ENCODE assay signal across 21 cellular contexts in genomic region chr4:108094923-108095482, GRCh38.
DNase-seq lines count a peak whose midpoint lies in the region; ATAC-seq, FAIRE-seq and TF ChIP-seq lines count a peak whose summit lies in the region.
"Had no signal": no experiment of that assay in that cellular context is flagged by ENCODE, and none has a peak within 500 bp of the region (broad histone marks: within the 10 kb centered on the region; RNA-seq: fewer than 3 reads in every experiment).

No MANE protein-coding gene starts in this region.

- no peak overlapping the region for H3K27ac ChIP-seq in trophoblast cell (ENCODE audit: low read depth, low read length)
- H3K27ac ChIP-seq: ovary, tibial nerve had no signal

- ATAC-seq in activated T-cell treated with anti-CD3 and anti-CD28 coated beads, Interleukin-2, amount 50 U/mL, for 4 hours = peak; percentile 27 to 31
- ATAC-seq: sciatic nerve; stimulated activated naive B cell treated with anti-CD40 and anti-IgM and Interleukin-4, amounts not matched to agents 10 μg/mL and 1 μg/mL and 100 μg/mL, for 72 hours had no signal

- no peaks in the 10 kb centered on the region for H3K9me2 ChIP-seq in Loucy (replicated peaks; ENCODE audit: low read depth, low read length)

- H3K27me3 ChIP-seq in Loucy (ENCODE audit: insufficient read depth, low read length, poor library complexity, severe bottlenecking) = no peaks in the 10 kb centered on the region
- H3K27me3 ChIP-seq in trophoblast cell (ENCODE audit: insufficient read depth, low read length) = no peaks in the 10 kb centered on the region
- H3K27me3 ChIP-seq: ovary, tibial nerve had no signal

- H3K79me2 ChIP-seq in Loucy (ENCODE audit: insufficient read depth, low read length) (peaks cover 95% of the 10 kb centered on the region), trophoblast cell (ENCODE audit: control insufficient read depth, insufficient read depth, low read length, poor library complexity) (no peaks in the 10 kb centered on the region)

- H3K9me3 ChIP-seq in Loucy (ENCODE audit: insufficient read depth, low read depth, low read length) = no peaks in the 10 kb centered on the region
- no peaks in the 10 kb centered on the region for H3K9me3 ChIP-seq in trophoblast cell (ENCODE audit: insufficient read depth, low read depth, low read length)
- H3K9me3 ChIP-seq: ovary, tibial nerve had no signal

- H3K4ac ChIP-seq in trophoblast cell (ENCODE audit: low read depth, low read length) = no peak overlapping the region

- H3K79me1 ChIP-seq in trophoblast cell (ENCODE audit: low read length) = no peaks in the 10 kb centered on the region

- no peaks in the 10 kb centered on the region for H3K9me3 Mint-ChIP-seq in activated T-cell treated with anti-CD3 and anti-CD28 coated beads, Interleukin-2, amount 50 U/mL, for 4 hours
- H3K9me3 Mint-ChIP-seq in activated T-helper 1 cell treated with anti-CD3 and anti-CD28 coated beads, Interleukin-12 subunit alpha, Interleukin-12 subunit beta, Interleukin-2, Interleukin-4 antibody, amounts not matched to agents 30 ng/mL and 10 ng/mL and 1 ng/mL, durations not matched to agents 14 hours and 24 hours and 36 hours = no peaks in the 10 kb centered on the region
- H3K9me3 Mint-ChIP-seq: stimulated activated naive B cell treated with anti-CD40 and anti-IgM and Interleukin-4, amounts not matched to agents 10 μg/mL and 1 μg/mL and 100 μg/mL, for 72 hours had no signal

- FAIRE-seq in urothelium cell line (lab: Jason Lieb, UNC) = no peak
- FAIRE-seq: frontal cortex, RCC 7860 had no signal

- no peaks in the 10 kb centered on the region for H3F3A ChIP-seq in Loucy (ENCODE audit: low read depth)

- no peak overlapping the region for H3K18ac ChIP-seq in trophoblast cell (ENCODE audit: low read length)

- TF ChIP-seq CTCF in Loucy (conservative IDR thresholded peaks at IDR 0.05; ENCODE audit: low read length) = peak; percentile 50

- no peak overlapping the region for H2BK5ac ChIP-seq in trophoblast cell (ENCODE audit: low read depth, low read length, poor library complexity)

- peaks cover 83% of the 10 kb centered on the region for H3K36me3 ChIP-seq in Loucy (ENCODE audit: insufficient read depth, low read length)
- H3K36me3 ChIP-seq in trophoblast cell (ENCODE audit: control insufficient read depth in 1 of 2, insufficient read depth in 2 of 2, low read length in 2 of 2) = no peaks in the 10 kb centered on the region
- H3K36me3 ChIP-seq: ovary, tibial nerve had no signal

- H3K14ac ChIP-seq in trophoblast cell (ENCODE audit: low read length) = no peak overlapping the region

- H2BK120ac ChIP-seq in trophoblast cell (ENCODE audit: insufficient read depth, low read length, poor library complexity) = no peak overlapping the region

- no peak overlapping the region for H3K23ac ChIP-seq in trophoblast cell (ENCODE audit: low read length)

- no peak overlapping the region for H2BK12ac ChIP-seq in trophoblast cell (ENCODE audit: low read length)

- H3K27me3 Mint-ChIP-seq in activated T-cell treated with anti-CD3 and anti-CD28 coated beads, Interleukin-2, amount 50 U/mL, for 4 hours (ENCODE audit: low read depth) = no peaks in the 10 kb centered on the region
- no peaks in the 10 kb centered on the region for H3K27me3 Mint-ChIP-seq in activated T-helper 1 cell treated with anti-CD3 and anti-CD28 coated beads, Interleukin-12 subunit alpha, Interleukin-12 subunit beta, Interleukin-2, Interleukin-4 antibody, amounts not matched to agents 30 ng/mL and 10 ng/mL and 1 ng/mL, durations not matched to agents 14 hours and 24 hours and 36 hours (ENCODE audit: insufficient read depth)
- H3K27me3 Mint-ChIP-seq: stimulated activated naive B cell treated with anti-CD40 and anti-IgM and Interleukin-4, amounts not matched to agents 10 μg/mL and 1 μg/mL and 100 μg/mL, for 72 hours had no signal

- H3K4me2 ChIP-seq in Loucy (ENCODE audit: low read depth, low read length, poor library complexity, severe bottlenecking) = no peak overlapping the region
- H3K4me2 ChIP-seq in trophoblast cell (ENCODE audit: low read length) = no peak overlapping the region

- no peak overlapping the region for H4K8ac ChIP-seq in trophoblast cell (ENCODE audit: low read depth, low read length)

- peaks cover 81% of the 10 kb centered on the region for H3K4me1 Mint-ChIP-seq in activated T-cell treated with anti-CD3 and anti-CD28 coated beads, Interleukin-2, amount 50 U/mL, for 4 hours (ENCODE audit: low read depth)
- peaks cover 83% of the 10 kb centered on the region for H3K4me1 Mint-ChIP-seq in activated T-helper 1 cell treated with anti-CD3 and anti-CD28 coated beads, Interleukin-12 subunit alpha, Interleukin-12 subunit beta, Interleukin-2, Interleukin-4 antibody, amounts not matched to agents 30 ng/mL and 10 ng/mL and 1 ng/mL, durations not matched to agents 14 hours and 24 hours and 36 hours (ENCODE audit: low read depth)

- H2AFZ ChIP-seq in Loucy (ENCODE audit: low read length) (no peak overlapping the region), trophoblast cell (ENCODE audit: insufficient read depth, low read length, poor library complexity) (no peak overlapping the region)

- WGBS in trophoblast cell (ENCODE audit: extremely low coverage, insufficient coverage, insufficient read length) = no CpG with 5 or more reads among the region's 5 CpGs

- intact Hi-C loops in activated T-helper 1 cell treated with anti-CD3 and anti-CD28 coated beads, Interleukin-12 subunit alpha, Interleukin-12 subunit beta, Interleukin-2, Interleukin-4 antibody, amounts not matched to agents 30 ng/mL and 10 ng/mL and 1 ng/mL, durations not matched to agents 14 hours and 24 hours and 36 hours (cut with micrococcal nuclease) = no loop called here

- no peaks in the 10 kb centered on the region for H3K4me1 ChIP-seq in Loucy (ENCODE audit: insufficient read depth, low read length, poor library complexity, severe bottlenecking)
- H3K4me1 ChIP-seq in trophoblast cell (ENCODE audit: control insufficient read depth in 1 of 2, insufficient read depth in 2 of 2, low read length in 2 of 2) = no peaks in the 10 kb centered on the region
- H3K4me1 ChIP-seq: tibial nerve had no signal

- peaks cover 22% of the 10 kb centered on the region for H3K36me3 Mint-ChIP-seq in activated T-cell treated with anti-CD3 and anti-CD28 coated beads, Interleukin-2, amount 50 U/mL, for 4 hours (ENCODE audit: insufficient read depth)
- peaks cover 38% of the 10 kb centered on the region for H3K36me3 Mint-ChIP-seq in activated T-helper 1 cell treated with anti-CD3 and anti-CD28 coated beads, Interleukin-12 subunit alpha, Interleukin-12 subunit beta, Interleukin-2, Interleukin-4 antibody, amounts not matched to agents 30 ng/mL and 10 ng/mL and 1 ng/mL, durations not matched to agents 14 hours and 24 hours and 36 hours (ENCODE audit: low read depth)
- H3K36me3 Mint-ChIP-seq: stimulated activated naive B cell treated with anti-CD40 and anti-IgM and Interleukin-4, amounts not matched to agents 10 μg/mL and 1 μg/mL and 100 μg/mL, for 72 hours had no signal

- H3K4me3 ChIP-seq in Loucy (ENCODE audit: low read length, poor library complexity, severe bottlenecking) (no peak overlapping the region), trophoblast cell (ENCODE audit: low read depth, low read length) (no peak overlapping the region)
- H3K4me3 ChIP-seq: lung, ovary, tibial nerve had no signal

- no peak overlapping the region for H3K9ac ChIP-seq in Loucy (ENCODE audit: low read depth, low read length, poor library complexity, severe bottlenecking)
- peak overlapping the region; percentile 44 for H3K9ac ChIP-seq in trophoblast cell (ENCODE audit: low read length)

- H4K20me1 ChIP-seq in Loucy (ENCODE audit: insufficient read depth, low read length, poor library complexity, severe bottlenecking) = peaks cover 82% of the 10 kb centered on the region

- no peak overlapping the region for H4K91ac ChIP-seq in trophoblast cell (ENCODE audit: low read depth, low read length)

- H2AK5ac ChIP-seq in trophoblast cell (ENCODE audit: low read length) = no peak overlapping the region

- H4K12ac ChIP-seq in trophoblast cell (ENCODE audit: low read depth, low read length) = no peak overlapping the region

- H3K4me3 Mint-ChIP-seq in activated T-cell treated with anti-CD3 and anti-CD28 coated beads, Interleukin-2, amount 50 U/mL, for 4 hours = no peak overlapping the region
- H3K4me3 Mint-ChIP-seq in activated T-helper 1 cell treated with anti-CD3 and anti-CD28 coated beads, Interleukin-12 subunit alpha, Interleukin-12 subunit beta, Interleukin-2, Interleukin-4 antibody, amounts not matched to agents 30 ng/mL and 10 ng/mL and 1 ng/mL, durations not matched to agents 14 hours and 24 hours and 36 hours = peak overlapping the region; percentile 56
- H3K4me3 Mint-ChIP-seq: stimulated activated naive B cell treated with anti-CD40 and anti-IgM and Interleukin-4, amounts not matched to agents 10 μg/mL and 1 μg/mL and 100 μg/mL, for 72 hours had no signal

- DNase-seq in activated T-cell treated with anti-CD3 and anti-CD28 coated beads, Interleukin-2, amount 50 U/mL, for 4 hours = no peak
- DNase-seq in activated T-cell treated with anti-CD3 and anti-CD28 coated beads, Interleukin-2, amount 50 U/mL, for 1 hour = no peak
- DNase-seq in activated T-helper 1 cell treated with anti-CD3 and anti-CD28 coated beads, Interleukin-12 subunit alpha, Interleukin-12 subunit beta, Interleukin-2, Interleukin-4 antibody, amounts not matched to agents 30 ng/mL and 10 ng/mL and 1 ng/mL, durations not matched to agents 14 hours and 24 hours and 36 hours (ENCODE audit: low spot score) = no peak
- DNase-seq in trophoblast cell (no peak), NOMO-1 treated with dmso at 0.1 percent for 144 hours (lab: John Stamatoyannopoulos, UW; ENCODE audit: unreplicated experiment) (no peak), KG1 (lab: John Stamatoyannopoulos, UW) (no peak), urothelium cell line (ENCODE audit: low spot score) (no peak)
- DNase-seq: anterior cingulate cortex; caudate nucleus; hypothalamus; islet precursor cell; NCI-H2081; NCI-H526; ovary; stimulated activated naive B cell treated with anti-CD40 and anti-IgM and Interleukin-4, amounts not matched to agents 10 μg/mL and 1 μg/mL and 100 μg/mL, for 72 hours had no signal

- peak overlapping the region; percentile 80 for H3K27ac Mint-ChIP-seq in activated T-helper 1 cell treated with anti-CD3 and anti-CD28 coated beads, Interleukin-12 subunit alpha, Interleukin-12 subunit beta, Interleukin-2, Interleukin-4 antibody, amounts not matched to agents 30 ng/mL and 10 ng/mL and 1 ng/mL, durations not matched to agents 14 hours and 24 hours and 36 hours
- H3K27ac Mint-ChIP-seq: stimulated activated naive B cell treated with anti-CD40 and anti-IgM and Interleukin-4, amounts not matched to agents 10 μg/mL and 1 μg/mL and 100 μg/mL, for 72 hours had no signal
